In genomic region chr15:56082263-56082761, GRCh38 we compare ENCODE assay signal across 21 cellular contexts.
DNase-seq lines count a peak whose midpoint lies in the region; ATAC-seq and TF ChIP-seq lines count a peak whose summit lies in the region.
"Had no signal": no experiment of that assay in that cellular context is flagged by ENCODE, and none has a peak within 500 bp of the region (broad histone marks: within the 10 kb centered on the region; RNA-seq: fewer than 3 reads in every experiment).

No MANE protein-coding gene starts in this region.

- no peaks in the 10 kb centered on the region for H3K27me3 Mint-ChIP-seq in type B pancreatic cell

- no peaks in the 10 kb centered on the region for H3K36me3 Mint-ChIP-seq in type B pancreatic cell

- H3K9me3 Mint-ChIP-seq in type B pancreatic cell, result no peaks in the 10 kb centered on the region

- peak; percentile 64 for ATAC-seq in RWPE2 (ENCODE audit: low read depth)
- ATAC-seq in HG03354 (IDR thresholded peaks at IDR 0.05; ENCODE audit: poor library complexity, severe bottlenecking, unreplicated experiment), result no peak

- no peaks in the 10 kb centered on the region for H3K27me3 ChIP-seq in RWPE2 (ENCODE audit: insufficient read depth, poor library complexity, severe bottlenecking)

- H3K36me3 ChIP-seq in RWPE2 (ENCODE audit: low read depth), result peaks cover 5% of the 10 kb centered on the region; the same call in 1 of the 2 replicates

- peak overlapping the region; percentile 25 for H3K27ac Mint-ChIP-seq in type B pancreatic cell
- H3K27ac Mint-ChIP-seq: CD4-positive, CD25-positive, alpha-beta regulatory T cell had no signal

- DNase-seq in HT-29 (ENCODE audit: low spot score), result peak; percentile 12
- DNase-seq in RWPE2 (ENCODE audit: low spot score), result no peak
- DNase-seq in islet precursor cell, result peak; percentile 59
- no peak for DNase-seq in type B pancreatic cell (ENCODE audit: extremely low spot score, unreplicated experiment)
- DNase-seq in NCI-H446 (lab: John Stamatoyannopoulos, UW), result no peak
- no peak for DNase-seq in head of caudate nucleus
- DNase-seq: CD4-positive, CD25-positive, alpha-beta regulatory T cell; DMS 273 treated with DMSO at 0.1 percent for 48 hours; DMS79 treated with DMSO at 0.1 percent for 48 hours; GOT3; HCEC 1CT; IMR-90; Karpas-422; NCI-H1694; NCI-H2081; NCI-H2171 treated with DMSO at 0.1 percent for 48 hours; NCI-H526; RPMI8226; SIG-M5; SK-N-SH had no signal

- H3K4me1 ChIP-seq in RWPE2 (ENCODE audit: insufficient read depth, poor library complexity, severe bottlenecking), result peaks cover 13% of the 10 kb centered on the region

- no peaks in the 10 kb centered on the region for H3K4me1 Mint-ChIP-seq in type B pancreatic cell (ENCODE audit: unreplicated experiment)

- no peak overlapping the region for H3K4me3 ChIP-seq in RWPE2 (ENCODE audit: severe bottlenecking)

- intact Hi-C loops in head of caudate nucleus (cut with DNase I), result no loop called here

- TF ChIP-seq CTCF in RWPE2 (IDR thresholded peaks at IDR 0.05; ENCODE audit: poor library complexity, severe bottlenecking) (no peak), type B pancreatic cell (conservative IDR thresholded peaks at IDR 0.05) (no peak)

- H3K4me3 Mint-ChIP-seq in type B pancreatic cell, result no peak overlapping the region
- H3K4me3 Mint-ChIP-seq: CD4-positive, CD25-positive, alpha-beta regulatory T cell had no signal

- H3K9me3 ChIP-seq in RWPE2 (ENCODE audit: severe bottlenecking), result no peaks in the 10 kb centered on the region
- H3K9me3 ChIP-seq: SK-N-SH had no signal

- H3K27ac ChIP-seq in RWPE2 (ENCODE audit: poor library complexity, severe bottlenecking), result no peak overlapping the region

Comparison
In these comparisons a context has a peak if more than half of its experiments do, and no peak if none do; other contexts are left out.
1. DNase-seq: peak in HT-29 (single experiment) and islet precursor cell (single experiment); none in RWPE2 (single experiment), type B pancreatic cell (single experiment), NCI-H446 (0 of 2) and head of caudate nucleus (0 of 42).